ENCODE assay signal across 9 cellular contexts in genomic region chr19:12665281-12665573, GRCh38. TPM values are rescaled to one million over a fixed set of nuclear protein-coding genes. Genes with fewer than 3 reads are reported as not detected.
DNase-seq lines count a peak whose midpoint lies in the region; ATAC-seq, FAIRE-seq and TF ChIP-seq lines count a peak whose summit lies in the region.
"Had no signal": no experiment of that assay in that cellular context is flagged by ENCODE, and none has a peak within 500 bp of the region (broad histone marks: within the 10 kb centered on the region; RNA-seq: fewer than 3 reads in every experiment).

No MANE protein-coding gene starts in this region.

- H2BK12ac ChIP-seq in H1 (ENCODE audit: low read depth, low read length), result 0 out of 2 replicates have a peak overlapping the region, but pooled peaks have one; percentile 17

- H3K4ac ChIP-seq in H1 (replicated peaks; ENCODE audit: insufficient read length, low read depth, low read length), result no peak overlapping the region

- in situ Hi-C loops in GM18951 (cut with MboI; ENCODE audit: low sequenced_read_pairs, unreplicated experiment), result no loop called here

- FAIRE-seq in H1 (lab: Jason Lieb, UNC), result no peak

- H3K9ac ChIP-seq in H1 (replicated peaks in 1 of 4; ENCODE audit: extremely low read depth in 1 of 4, low read depth in 3 of 4, low read length in 3 of 4), result no peak overlapping the region

- H3K23ac ChIP-seq in H1 (ENCODE audit: insufficient read length), result no peak overlapping the region

- no peak overlapping the region for H2BK15ac ChIP-seq in H1 (ENCODE audit: low read length)

- peaks cover 0 to 19% of the 10 kb centered on the region in 2 experiments; a peak in 1 of 4 replicates for H3K79me2 ChIP-seq in H1 (ENCODE audit: control insufficient read depth in 1 of 2, insufficient read depth in 2 of 2, low read length in 2 of 2)

- ATAC-seq in HG03520 (IDR thresholded peaks at IDR 0.05; ENCODE audit: unreplicated experiment), result no peak
- ATAC-seq in HG02642 (IDR thresholded peaks at IDR 0.05; ENCODE audit: poor library complexity, unreplicated experiment), result no peak
- ATAC-seq in HG02970 (IDR thresholded peaks at IDR 0.05; ENCODE audit: low FRiP score, unreplicated experiment), result no peak

- H4K91ac ChIP-seq in H1 (replicated peaks; ENCODE audit: insufficient read length, low read length), result no peak overlapping the region

- no peak overlapping the region for H3K4me3 ChIP-seq in H1 (ENCODE audit: extremely low read depth in 1 of 4, insufficient read depth in 2 of 4, low read depth in 3 of 4, low read length in 4 of 4)

- H4K8ac ChIP-seq in H1 (ENCODE audit: extremely low read depth, insufficient read depth, low read length), result 0 out of 2 replicates have a peak overlapping the region, but pooled peaks have one; percentile 26

- DNase-seq in UCSD-AML1 (lab: John Stamatoyannopoulos, UW; ENCODE audit: unreplicated experiment) (peak; percentile 75), H1 (ENCODE audit: low read depth in 1 of 2, low spot score in 2 of 2) (no peak), GM03348 (ENCODE audit: low spot score) (no peak)
- DNase-seq in stimulated activated CD4-positive, alpha-beta T cell treated with anti-CD3 and anti-CD28 coated beads, Interleukin-1b, Interleukin-23, amount 100 ng/mL, for 48 hours, result peak; percentile 73
- DNase-seq: mesendoderm had no signal

- peaks cover 4% of the 10 kb centered on the region; the same call in 1 of the 2 replicates for H3K79me1 ChIP-seq in H1 (ENCODE audit: low read depth, low read length)

- TF ChIP-seq POLR2A in GM18951 (IDR thresholded peaks at IDR 0.05; ENCODE audit: extremely low read depth, insufficient read depth, insufficient read length) (peak; percentile 55), H1 (IDR thresholded peaks at IDR 0.05; ENCODE audit: control extremely low read depth in 1 of 2, low read depth in 2 of 2, low read length in 2 of 2) (no peak)

- no peak overlapping the region for H3K27ac ChIP-seq in H1 (ENCODE audit: low read depth, low read length)

- H2AFZ ChIP-seq in H1 (ENCODE audit: low read length), result no peak overlapping the region

- no peak overlapping the region for H2BK120ac ChIP-seq in H1 (replicated peaks; ENCODE audit: low read depth, low read length)

- H2BK5ac ChIP-seq in H1 (ENCODE audit: low read depth, low read length), result no peak overlapping the region; the same call in 1 of the 2 replicates

- TF ChIP-seq CTCF in H1 (IDR thresholded peaks at IDR 0.05; ENCODE audit: control extremely low read depth in 1 of 3, insufficient read depth in 1 of 3, low read depth in 1 of 3, low read length in 3 of 3), result no peak

- peaks cover 6 to 10% (median 6%) of the 10 kb centered on the region in 4 experiments; a peak in 5 of 8 replicates for H3K36me3 ChIP-seq in H1 (ENCODE audit: control insufficient read depth in 2 of 4, insufficient read depth in 4 of 4, low read length in 3 of 4)

- CTCF ChIA-PET in H1 (lab: Charles Lee; ENCODE audit: partially characterized antibody), result interaction anchor here (2.0 kb wide), 1 partner anchor 8 kb away, joined by 6 read pairs; no protein-coding TSS in a partner anchor

- peaks cover 22% of the 10 kb centered on the region for H3K23me2 ChIP-seq in H1 (ENCODE audit: low read depth, low read length)

- no peak for TF ChIP-seq EP300 in H1 (IDR thresholded peaks at IDR 0.05; ENCODE audit: borderline replicate concordance in 1 of 2, low read depth in 2 of 2, low read length in 2 of 2)

- H2AK5ac ChIP-seq in H1 (ENCODE audit: low read depth, low read length), result 0 out of 2 replicates have a peak overlapping the region, but pooled peaks have one; percentile 76

- POLR2A ChIA-PET in H1 (lab: Charles Lee; ENCODE audit: partially characterized antibody), result interaction anchor here (2.1 to 2.6 kb wide), 2 partner anchors 11 to 16 kb away, joined by 18 to 31 read pairs; partner anchors contain the start of gene DHPS

- no peak overlapping the region for H4K5ac ChIP-seq in H1 (ENCODE audit: insufficient read length, low read depth, low read length)

- TF ChIP-seq RAD21 in H1 (IDR thresholded peaks at IDR 0.05 in 1 of 2, conservative IDR thresholded peaks at IDR 0.05 in 1 of 2; ENCODE audit: low read depth in 2 of 2, low read length in 2 of 2), result no peak

- no peak overlapping the region for H2BK20ac ChIP-seq in H1 (ENCODE audit: low read length)

- H3K27me3 ChIP-seq in H1 (replicated peaks in 1 of 4; ENCODE audit: control insufficient read depth in 3 of 4, extremely low read depth in 1 of 4, insufficient read depth in 3 of 4, low read length in 3 of 4), result no peaks in the 10 kb centered on the region; a peak in 1 of 7 replicates

- no peak overlapping the region; a peak in 1 of 4 replicates for H3K4me2 ChIP-seq in H1 (ENCODE audit: insufficient read depth in 1 of 2, low read depth in 2 of 2, low read length in 2 of 2)

- H3K18ac ChIP-seq in H1 (ENCODE audit: extremely low read depth, low read length), result no peak overlapping the region

- no peaks in the 10 kb centered on the region for H3K9me3 ChIP-seq in H1 (ENCODE audit: insufficient read depth in 2 of 2, low read depth in 1 of 2, low read length in 1 of 2)

- H4K20me1 ChIP-seq in H1 (replicated peaks in 1 of 2; ENCODE audit: control insufficient read depth in 1 of 2, insufficient read depth in 2 of 2, low read length in 2 of 2), result peaks cover 0 to 6% of the 10 kb centered on the region in 2 experiments

- WGBS in H1 (ENCODE audit: extremely low coverage in 1 of 2, insufficient coverage in 1 of 2, insufficient read length in 1 of 2, insufficient replicate concordance in 2 of 2, low coverage in 1 of 2, low lambda C conversion rate in 2 of 2, missing lambda C conversion rate in 1 of 2), 2 experiments, result 95% methylated on average over 10 of the region's 10 CpGs; no CpG with 5 or more reads in 1 of the 2 experiments

- no peak overlapping the region for H3K56ac ChIP-seq in H1 (replicated peaks; ENCODE audit: insufficient read length, low read depth, low read length)

- peaks cover 3 to 22% (median 7%) of the 10 kb centered on the region in 4 experiments for H3K4me1 ChIP-seq in H1 (replicated peaks in 1 of 4; ENCODE audit: control insufficient read depth in 3 of 4, insufficient read depth in 4 of 4, low read length in 3 of 4)

- H3K14ac ChIP-seq in H1 (ENCODE audit: insufficient read length), result no peak overlapping the region

TF ChIP-seq in H1, 55 proteins besides CTCF, POLR2A, EP300 and RAD21 (continues in another document):
- TF ChIP-seq SP1 (IDR thresholded peaks at IDR 0.05; ENCODE audit: low read depth, low read length), result no peak

RNA-seq across cellular contexts. Expression of gene MAN2B1, which starts 1.3 kb away (rescaled TPM):
- 71.1 and 76.3 TPM in 2 replicates for total RNA-seq in H1 (2021; fragmentation: NEBNext Ultra II Directional; extraction: Animal tissue kit (Norgen Biotek cat#: 25700))
- polyA plus RNA-seq in H1 (2011; rRNA removed), result 55.3 and 73.6 TPM in 2 replicates
- 37.2 TPM for polyA plus RNA-seq in H1 (2011; cell fraction: cytosol; rRNA removed)
- 135 TPM for polyA plus RNA-seq in H1 (2011; cell fraction: nucleus; rRNA removed)
- 77.3 to 97.8 TPM (median 85.4 TPM) in 4 replicates for polyA plus RNA-seq in H1 (2012, experiment 1 of 2)
- 111 TPM for polyA plus RNA-seq in H1 (2012, experiment 2 of 2)
- 82.3 TPM for polyA plus RNA-seq in H1 (2013, experiment 1 of 2)
- 71.8 TPM for polyA plus RNA-seq in H1 (2013, experiment 2 of 2)
- 33.2 and 37.4 TPM in 2 replicates for polyA minus RNA-seq in H1 (2011; rRNA and poly(A)+ RNA removed)
- polyA minus RNA-seq in H1 (2011; cell fraction: cytosol; rRNA and poly(A)+ RNA removed), result 30.5 TPM
- 48.4 TPM for polyA minus RNA-seq in H1 (2011; cell fraction: nucleus; rRNA and poly(A)+ RNA removed)

RNA-seq across cellular contexts. Expression of gene WDR83, which starts 1.4 kb away (rescaled TPM):
- 15.3 and 19.6 TPM in 2 replicates for total RNA-seq in H1 (2021; fragmentation: NEBNext Ultra II Directional; extraction: Animal tissue kit (Norgen Biotek cat#: 25700))
- 12.6 and 24.5 TPM in 2 replicates for polyA plus RNA-seq in H1 (2011; rRNA removed)
- polyA plus RNA-seq in H1 (2011; cell fraction: cytosol; rRNA removed), result 18.9 TPM
- polyA plus RNA-seq in H1 (2011; cell fraction: nucleus; rRNA removed), result 26.4 TPM
- polyA plus RNA-seq in H1 (2012, experiment 1 of 2), result 13.4 to 22.0 TPM (median 20.4 TPM) in 4 replicates
- polyA plus RNA-seq in H1 (2012, experiment 2 of 2), result 12.1 TPM
- polyA plus RNA-seq in H1 (2013, experiment 1 of 2), result 7.6 TPM
- polyA plus RNA-seq in H1 (2013, experiment 2 of 2), result 7.5 TPM
- 8.0 and 9.6 TPM in 2 replicates for polyA minus RNA-seq in H1 (2011; rRNA and poly(A)+ RNA removed)
- polyA minus RNA-seq in H1 (2011; cell fraction: cytosol; rRNA and poly(A)+ RNA removed), result 6.5 TPM
- polyA minus RNA-seq in H1 (2011; cell fraction: nucleus; rRNA and poly(A)+ RNA removed), result 16.5 TPM

RNA-seq across cellular contexts. Expression of gene DHPS, which starts 16.5 kb away (rescaled TPM):
- total RNA-seq in H1 (2021; fragmentation: NEBNext Ultra II Directional; extraction: Animal tissue kit (Norgen Biotek cat#: 25700)), result 86.6 and 88.8 TPM in 2 replicates
- 99.6 and 118 TPM in 2 replicates for polyA plus RNA-seq in H1 (2011; rRNA removed)
- polyA plus RNA-seq in H1 (2011; cell fraction: cytosol; rRNA removed), result 128 TPM
- polyA plus RNA-seq in H1 (2011; cell fraction: nucleus; rRNA removed), result 156 TPM
- 90.2 to 103 TPM (median 99.3 TPM) in 4 replicates for polyA plus RNA-seq in H1 (2012, experiment 1 of 2)
- polyA plus RNA-seq in H1 (2012, experiment 2 of 2), result 104 TPM
- 58.7 TPM for polyA plus RNA-seq in H1 (2013, experiment 1 of 2)
- polyA plus RNA-seq in H1 (2013, experiment 2 of 2), result 57.5 TPM
- 66.7 and 78.4 TPM in 2 replicates for polyA minus RNA-seq in H1 (2011; rRNA and poly(A)+ RNA removed)
- 38.5 TPM for polyA minus RNA-seq in H1 (2011; cell fraction: cytosol; rRNA and poly(A)+ RNA removed)
- 62.3 TPM for polyA minus RNA-seq in H1 (2011; cell fraction: nucleus; rRNA and poly(A)+ RNA removed)

RNA-seq across cellular contexts. Expression of gene GNG14, which starts 22.6 kb away (rescaled TPM):
- not detected in 2 replicates for total RNA-seq in H1 (2021; fragmentation: NEBNext Ultra II Directional; extraction: Animal tissue kit (Norgen Biotek cat#: 25700))
- not detected in 2 replicates for polyA plus RNA-seq in H1 (2011; rRNA removed)
- not detected for polyA plus RNA-seq in H1 (2011; cell fraction: cytosol; rRNA removed)
- not detected for polyA plus RNA-seq in H1 (2011; cell fraction: nucleus; rRNA removed)
- not detected in 4 replicates for polyA plus RNA-seq in H1 (2012, experiment 1 of 2)
- not detected for polyA plus RNA-seq in H1 (2012, experiment 2 of 2)
- not detected for polyA plus RNA-seq in H1 (2013, experiment 1 of 2)
- polyA plus RNA-seq in H1 (2013, experiment 2 of 2), result not detected
- not detected in 2 replicates for polyA minus RNA-seq in H1 (2011; rRNA and poly(A)+ RNA removed)
- polyA minus RNA-seq in H1 (2011; cell fraction: cytosol; rRNA and poly(A)+ RNA removed), result not detected
- polyA minus RNA-seq in H1 (2011; cell fraction: nucleus; rRNA and poly(A)+ RNA removed), result not detected

RNA-seq across cellular contexts. Expression of gene FBXW9, which starts 31.2 kb away (rescaled TPM):
- 10.8 and 11.1 TPM in 2 replicates for total RNA-seq in H1 (2021; fragmentation: NEBNext Ultra II Directional; extraction: Animal tissue kit (Norgen Biotek cat#: 25700))
- polyA plus RNA-seq in H1 (2011; rRNA removed), result 30.1 and 36.4 TPM in 2 replicates
- 22.3 TPM for polyA plus RNA-seq in H1 (2011; cell fraction: cytosol; rRNA removed)
- 26.5 TPM for polyA plus RNA-seq in H1 (2011; cell fraction: nucleus; rRNA removed)
- polyA plus RNA-seq in H1 (2012, experiment 1 of 2), result 6.1 to 13.8 TPM (median 12.7 TPM) in 4 replicates
- 13.7 TPM for polyA plus RNA-seq in H1 (2012, experiment 2 of 2)
- 7.6 TPM for polyA plus RNA-seq in H1 (2013, experiment 1 of 2)
- 7.2 TPM for polyA plus RNA-seq in H1 (2013, experiment 2 of 2)
- 6.0 and 7.9 TPM in 2 replicates for polyA minus RNA-seq in H1 (2011; rRNA and poly(A)+ RNA removed)
- polyA minus RNA-seq in H1 (2011; cell fraction: cytosol; rRNA and poly(A)+ RNA removed), result 8.1 TPM
- 6.7 TPM for polyA minus RNA-seq in H1 (2011; cell fraction: nucleus; rRNA and poly(A)+ RNA removed)

Comparison
In these comparisons a context has a peak if more than half of its experiments do, and no peak if none do; other contexts are left out.
1. DNase-seq: peak in UCSD-AML1 (single experiment) and stimulated activated CD4-positive, alpha-beta T cell treated with anti-CD3 and anti-CD28 coated beads, Interleukin-1b, Interleukin-23, amount 100 ng/mL, for 48 hours (single experiment); none in H1 (0 of 2) and GM03348 (single experiment).